In the genomic region with DNA sequence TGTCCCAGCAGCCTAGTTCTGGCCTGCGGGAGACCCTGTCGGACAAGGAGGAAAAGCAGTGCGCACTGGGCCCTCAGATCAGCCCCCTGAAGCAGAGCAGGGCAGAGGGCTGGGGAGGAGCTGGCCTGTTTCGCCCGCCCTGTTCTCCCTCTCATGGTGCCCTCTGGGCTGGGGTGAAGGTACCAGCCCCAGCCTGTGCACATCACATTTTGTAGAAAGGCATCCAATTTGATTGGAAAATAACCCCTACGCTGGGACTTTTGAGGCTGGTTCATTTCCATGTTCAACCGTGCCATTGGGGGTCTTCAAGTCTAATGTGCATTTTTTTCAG, we compare ENCODE assay signal across 8 cellular contexts. TPM values are rescaled to one million over a fixed set of nuclear protein-coding genes. Genes with fewer than 3 reads are reported as not detected.
DNase-seq lines count a peak whose midpoint lies in the region; FAIRE-seq and TF ChIP-seq lines count a peak whose summit lies in the region.

No MANE protein-coding gene starts in this region.

- H3K36me3 ChIP-seq in CD8-positive, alpha-beta memory T cell (ENCODE audit: insufficient read depth, low read length), result no peaks in the 10 kb centered on the region
- H3K36me3 ChIP-seq in MM.1S (replicated peaks; ENCODE audit: insufficient read depth, low read length) (no peaks in the 10 kb centered on the region), duodenal mucosa (ENCODE audit: control insufficient read depth in 1 of 2, insufficient read depth in 2 of 2, low read length in 2 of 2) (no peaks in the 10 kb centered on the region)

- peak overlapping the region; percentile 98 to 100 (median 99) for H3K4me3 Mint-ChIP-seq in CD8-positive, alpha-beta memory T cell
- H3K4me3 Mint-ChIP-seq in neural crest cell, result peak overlapping the region; percentile 99

- H3K4me2 ChIP-seq in MM.1S (ENCODE audit: low read depth, low read length), result peak overlapping the region; percentile 95

- peaks cover 0 to 34% (median 0%) of the 10 kb centered on the region in 3 donors for H3K36me3 Mint-ChIP-seq in CD8-positive, alpha-beta memory T cell
- no peaks in the 10 kb centered on the region for H3K36me3 Mint-ChIP-seq in neural crest cell (ENCODE audit: low read depth)

- H4K20me1 ChIP-seq in MM.1S (ENCODE audit: insufficient read depth, low read length), result peaks cover 13% of the 10 kb centered on the region

- TF ChIP-seq POLR2A in H54 (IDR thresholded peaks at IDR 0.05; ENCODE audit: low read depth, low read length), result no peak

- H3F3A ChIP-seq in MM.1S (ENCODE audit: insufficient read depth, low read length), result peaks cover 37% of the 10 kb centered on the region

- H3K27ac Mint-ChIP-seq in CD8-positive, alpha-beta memory T cell, result peak overlapping the region; percentile 61 to 100 (median 90)
- H3K27ac Mint-ChIP-seq in neural crest cell (ENCODE audit: unreplicated experiment), result peak overlapping the region; percentile 86

- H2AFZ ChIP-seq in MM.1S (ENCODE audit: low read length), result peak overlapping the region; percentile 95

- H3K9ac ChIP-seq in MM.1S (ENCODE audit: low read length), result peak overlapping the region; percentile 81
- peak overlapping the region; percentile 32 to 70 for H3K9ac ChIP-seq in duodenal mucosa (ENCODE audit: low read depth in 1 of 2, low read length in 2 of 2)

- no peaks in the 10 kb centered on the region for H3K27me3 ChIP-seq in CD8-positive, alpha-beta memory T cell (ENCODE audit: insufficient read depth, low read length, poor library complexity, severe bottlenecking)
- H3K27me3 ChIP-seq in MM.1S (replicated peaks; ENCODE audit: insufficient read depth, low read length) (no peaks in the 10 kb centered on the region), duodenal mucosa (ENCODE audit: control insufficient read depth in 1 of 2, insufficient read depth in 2 of 2, low read length in 2 of 2) (no peaks in the 10 kb centered on the region)

- no peak for FAIRE-seq in H54 (lab: Jason Lieb, UNC)

- peaks cover 0 to 3% of the 10 kb centered on the region in 2 donors for H3K27me3 Mint-ChIP-seq in CD8-positive, alpha-beta memory T cell
- no peaks in the 10 kb centered on the region for H3K27me3 Mint-ChIP-seq in neural crest cell (ENCODE audit: low read depth)

- peak overlapping the region; percentile 80 for H3K4me3 ChIP-seq in CD8-positive, alpha-beta memory T cell (ENCODE audit: low read length)
- H3K4me3 ChIP-seq in MM.1S (ENCODE audit: low read length) (peak overlapping the region; percentile 93), duodenal mucosa (ENCODE audit: low read depth in 1 of 2, low read length in 2 of 2) (peak overlapping the region; percentile 79 to 94)

- H3K9me3 ChIP-seq in CD8-positive, alpha-beta memory T cell (ENCODE audit: low read length), result no peaks in the 10 kb centered on the region
- no peaks in the 10 kb centered on the region for H3K9me3 ChIP-seq in MM.1S (replicated peaks; ENCODE audit: insufficient read depth, low read length)
- no peaks in the 10 kb centered on the region for H3K9me3 ChIP-seq in duodenal mucosa (ENCODE audit: control insufficient read depth in 1 of 2, low read length in 2 of 2)

- peaks cover 39% of the 10 kb centered on the region for H3K79me2 ChIP-seq in MM.1S (ENCODE audit: low read length)

- H3K9me3 Mint-ChIP-seq in CD8-positive, alpha-beta memory T cell, result peaks cover 0 to 3% (median 0%) of the 10 kb centered on the region in 5 donors
- H3K9me3 Mint-ChIP-seq in neural crest cell, result no peaks in the 10 kb centered on the region

- CTCF ChIA-PET in CD8-positive, alpha-beta memory T cell (lab: Charles Lee), result interaction anchor here (5.5 kb wide), 1 partner anchor 21 kb away, joined by 43 read pairs; no protein-coding TSS in a partner anchor

- POLR2A ChIA-PET in CD8-positive, alpha-beta memory T cell (lab: Charles Lee), result no interaction called here

- H3K4me1 ChIP-seq in CD8-positive, alpha-beta memory T cell (ENCODE audit: insufficient read depth, low read length), result peaks cover 15% of the 10 kb centered on the region
- H3K4me1 ChIP-seq in MM.1S (ENCODE audit: low read length), result peaks cover 3% of the 10 kb centered on the region
- H3K4me1 ChIP-seq in duodenal mucosa (ENCODE audit: control insufficient read depth in 1 of 2, insufficient read depth in 2 of 2, low read length in 2 of 2), result peaks cover 31 to 33% of the 10 kb centered on the region in 2 donors

- no peak for DNase-seq in CD8-positive, alpha-beta memory T cell
- DNase-seq in MM.1S, result peak; percentile 28
- no peak for DNase-seq in neural crest cell (ENCODE audit: low read depth, low spot score)
- no peak for DNase-seq in HuH-7 (ENCODE audit: low spot score)
- no peak for DNase-seq in NCI-H345 treated with DMSO at 0.1 percent for 48 hours (lab: John Stamatoyannopoulos, UW; ENCODE audit: unreplicated experiment)
- no peak for DNase-seq in H54 (ENCODE audit: insufficient read length, low spot score)
- DNase-seq in SHP77 treated with DMSO at 0.1 percent for 48 hours (lab: John Stamatoyannopoulos, UW), result no peak

- H3K27ac ChIP-seq in CD8-positive, alpha-beta memory T cell (ENCODE audit: low read depth, low read length), result peak overlapping the region; percentile 53
- H3K27ac ChIP-seq in MM.1S (ENCODE audit: low read length) (no peak overlapping the region), duodenal mucosa (ENCODE audit: low read depth, low read length) (no peak overlapping the region)

- no peaks in the 10 kb centered on the region for H3K9me2 ChIP-seq in MM.1S (replicated peaks; ENCODE audit: insufficient read depth, low read length)

- TF ChIP-seq CTCF in MM.1S (IDR thresholded peaks at IDR 0.05; ENCODE audit: low read length), result no peak
- no peak for TF ChIP-seq CTCF in neural crest cell (conservative IDR thresholded peaks at IDR 0.05)

- peaks cover 27 to 31% (median 28%) of the 10 kb centered on the region in 3 donors for H3K4me1 Mint-ChIP-seq in CD8-positive, alpha-beta memory T cell
- peaks cover 30% of the 10 kb centered on the region for H3K4me1 Mint-ChIP-seq in neural crest cell

RNA-seq across cellular contexts. Expression of a gene that starts 0.8 kb away (rescaled TPM):
- 100 to 1,000 TPM; 273 to 280 TPM for total RNA-seq in CD8-positive, alpha-beta memory T cell
- 163 TPM for polyA plus RNA-seq in CD8-positive, alpha-beta memory T cell
- total RNA-seq in neural crest cell, result 219 and 224 TPM in 2 replicates
